In genomic region chr11:61477734-61478148, GRCh38 we compare ENCODE assay signal across 2 cellular contexts.
TF ChIP-seq lines count a peak whose summit lies in the region.

No MANE protein-coding gene starts in this region.

TF ChIP-seq in H1, 55 proteins besides CTCF, POLR2A, EP300 and RAD21:
- TF ChIP-seq CHD2 (IDR thresholded peaks at IDR 0.05; ENCODE audit: low read length): no peak
- no peak for TF ChIP-seq EZH2 (IDR thresholded peaks at IDR 0.05; ENCODE audit: low read depth, low read length, severe bottlenecking)
- no peak for TF ChIP-seq BACH1 (IDR thresholded peaks at IDR 0.05; ENCODE audit: low read length)
- no peak for TF ChIP-seq SP2 (IDR thresholded peaks at IDR 0.05; ENCODE audit: low read length)
- TF ChIP-seq GABPA (IDR thresholded peaks at IDR 0.05; ENCODE audit: borderline replicate concordance, insufficient read depth, low read length): 0 out of 2 replicates have a peak, but pooled peaks have one; percentile 50
- TF ChIP-seq SIX5 (IDR thresholded peaks at IDR 0.05; ENCODE audit: low read depth, low read length): no peak
- no peak; the same call in 1 of the 2 replicates for TF ChIP-seq YY1 (IDR thresholded peaks at IDR 0.05; ENCODE audit: low read depth, low read length)
- no peak for TF ChIP-seq ATF2 (IDR thresholded peaks at IDR 0.05; ENCODE audit: low read length)
- no peak for TF ChIP-seq SP4 (IDR thresholded peaks at IDR 0.05; ENCODE audit: low read length)

TF ChIP-seq in neural cell, 6 proteins besides CTCF, POLR2A, EP300 and RAD21:
- no peak for TF ChIP-seq POLR2AphosphoS5 (IDR thresholded peaks at IDR 0.05)
- peak; percentile 98 for TF ChIP-seq SMC3 (conservative IDR thresholded peaks at IDR 0.05; ENCODE audit: poor library complexity)
TF ChIP-seq in neural cell: peak in this region for 1.
